Comparison of ENCODE assay signal across 1 cellular context in the genomic region with DNA sequence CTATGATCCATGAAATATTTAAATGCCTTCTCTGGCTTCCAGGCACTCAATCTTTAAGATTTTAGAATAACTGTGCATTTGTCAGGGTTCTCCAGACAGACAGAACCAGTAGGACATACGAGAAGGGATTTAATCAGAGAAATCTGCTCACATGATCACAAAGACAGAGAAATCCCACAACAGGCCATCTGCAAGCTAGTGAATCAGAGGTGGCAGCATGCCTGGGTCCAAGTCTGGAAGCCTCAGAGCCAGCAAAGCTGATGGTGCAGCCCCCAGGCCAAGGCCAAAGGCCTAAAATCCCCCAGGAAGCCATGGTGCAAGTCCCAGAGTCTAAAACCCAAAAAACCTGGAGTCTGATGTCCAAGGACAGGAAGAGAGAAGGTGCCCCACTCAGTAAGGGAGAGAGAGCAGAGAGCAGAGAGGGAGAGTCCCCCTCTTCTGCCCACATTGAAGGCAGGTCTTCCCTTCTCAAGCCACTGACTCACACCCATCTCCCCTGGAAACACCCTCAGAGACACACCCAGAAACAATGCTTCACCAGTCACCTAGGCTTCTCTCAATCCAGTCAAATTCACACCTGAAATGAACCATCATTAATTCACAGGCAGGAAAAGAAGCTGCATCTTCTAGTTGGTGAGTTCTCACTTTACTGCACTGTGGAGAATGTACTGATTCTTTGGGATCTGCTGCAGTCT.
TF ChIP-seq lines count a peak whose summit lies in the region.

No MANE protein-coding gene starts in this region.

TF ChIP-seq in SK-N-SH, 30 proteins besides CTCF, POLR2A, EP300 and RAD21 (continued from another document):
- TF ChIP-seq, protein P1, sequence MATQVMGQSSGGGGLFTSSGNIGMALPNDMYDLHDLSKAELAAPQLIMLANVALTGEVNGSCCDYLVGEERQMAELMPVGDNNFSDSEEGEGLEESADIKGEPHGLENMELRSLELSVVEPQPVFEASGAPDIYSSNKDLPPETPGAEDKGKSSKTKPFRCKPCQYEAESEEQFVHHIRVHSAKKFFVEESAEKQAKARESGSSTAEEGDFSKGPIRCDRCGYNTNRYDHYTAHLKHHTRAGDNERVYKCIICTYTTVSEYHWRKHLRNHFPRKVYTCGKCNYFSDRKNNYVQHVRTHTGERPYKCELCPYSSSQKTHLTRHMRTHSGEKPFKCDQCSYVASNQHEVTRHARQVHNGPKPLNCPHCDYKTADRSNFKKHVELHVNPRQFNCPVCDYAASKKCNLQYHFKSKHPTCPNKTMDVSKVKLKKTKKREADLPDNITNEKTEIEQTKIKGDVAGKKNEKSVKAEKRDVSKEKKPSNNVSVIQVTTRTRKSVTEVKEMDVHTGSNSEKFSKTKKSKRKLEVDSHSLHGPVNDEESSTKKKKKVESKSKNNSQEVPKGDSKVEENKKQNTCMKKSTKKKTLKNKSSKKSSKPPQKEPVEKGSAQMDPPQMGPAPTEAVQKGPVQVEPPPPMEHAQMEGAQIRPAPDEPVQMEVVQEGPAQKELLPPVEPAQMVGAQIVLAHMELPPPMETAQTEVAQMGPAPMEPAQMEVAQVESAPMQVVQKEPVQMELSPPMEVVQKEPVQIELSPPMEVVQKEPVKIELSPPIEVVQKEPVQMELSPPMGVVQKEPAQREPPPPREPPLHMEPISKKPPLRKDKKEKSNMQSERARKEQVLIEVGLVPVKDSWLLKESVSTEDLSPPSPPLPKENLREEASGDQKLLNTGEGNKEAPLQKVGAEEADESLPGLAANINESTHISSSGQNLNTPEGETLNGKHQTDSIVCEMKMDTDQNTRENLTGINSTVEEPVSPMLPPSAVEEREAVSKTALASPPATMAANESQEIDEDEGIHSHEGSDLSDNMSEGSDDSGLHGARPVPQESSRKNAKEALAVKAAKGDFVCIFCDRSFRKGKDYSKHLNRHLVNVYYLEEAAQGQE (IDR thresholded peaks at IDR 0.05; ENCODE audit: low read depth, low read length): no peak
- TF ChIP-seq, protein P2, sequence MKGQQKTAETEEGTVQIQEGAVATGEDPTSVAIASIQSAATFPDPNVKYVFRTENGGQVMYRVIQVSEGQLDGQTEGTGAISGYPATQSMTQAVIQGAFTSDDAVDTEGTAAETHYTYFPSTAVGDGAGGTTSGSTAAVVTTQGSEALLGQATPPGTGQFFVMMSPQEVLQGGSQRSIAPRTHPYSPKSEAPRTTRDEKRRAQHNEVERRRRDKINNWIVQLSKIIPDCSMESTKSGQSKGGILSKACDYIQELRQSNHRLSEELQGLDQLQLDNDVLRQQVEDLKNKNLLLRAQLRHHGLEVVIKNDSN (IDR thresholded peaks at IDR 0.05; ENCODE audit: borderline replicate concordance, low read depth): no peak
- no peak for TF ChIP-seq ELF1 (IDR thresholded peaks at IDR 0.05)
- no peak for TF ChIP-seq CHD2 (IDR thresholded peaks at IDR 0.05; ENCODE audit: low read length, partially characterized antibody)
- no peak for TF ChIP-seq POLR2AphosphoS5 (IDR thresholded peaks at IDR 0.05; ENCODE audit: low read depth, low read length)
- TF ChIP-seq, protein P3, sequence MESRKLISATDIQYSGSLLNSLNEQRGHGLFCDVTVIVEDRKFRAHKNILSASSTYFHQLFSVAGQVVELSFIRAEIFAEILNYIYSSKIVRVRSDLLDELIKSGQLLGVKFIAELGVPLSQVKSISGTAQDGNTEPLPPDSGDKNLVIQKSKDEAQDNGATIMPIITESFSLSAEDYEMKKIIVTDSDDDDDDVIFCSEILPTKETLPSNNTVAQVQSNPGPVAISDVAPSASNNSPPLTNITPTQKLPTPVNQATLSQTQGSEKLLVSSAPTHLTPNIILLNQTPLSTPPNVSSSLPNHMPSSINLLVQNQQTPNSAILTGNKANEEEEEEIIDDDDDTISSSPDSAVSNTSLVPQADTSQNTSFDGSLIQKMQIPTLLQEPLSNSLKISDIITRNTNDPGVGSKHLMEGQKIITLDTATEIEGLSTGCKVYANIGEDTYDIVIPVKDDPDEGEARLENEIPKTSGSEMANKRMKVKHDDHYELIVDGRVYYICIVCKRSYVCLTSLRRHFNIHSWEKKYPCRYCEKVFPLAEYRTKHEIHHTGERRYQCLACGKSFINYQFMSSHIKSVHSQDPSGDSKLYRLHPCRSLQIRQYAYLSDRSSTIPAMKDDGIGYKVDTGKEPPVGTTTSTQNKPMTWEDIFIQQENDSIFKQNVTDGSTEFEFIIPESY (IDR thresholded peaks at IDR 0.05; ENCODE audit: borderline replicate concordance, low read depth): no peak
- no peak for TF ChIP-seq NRF1 (IDR thresholded peaks at IDR 0.05; ENCODE audit: low read depth, low read length)
